12 cellular contexts compared by ENCODE assay signal in the genomic region with DNA sequence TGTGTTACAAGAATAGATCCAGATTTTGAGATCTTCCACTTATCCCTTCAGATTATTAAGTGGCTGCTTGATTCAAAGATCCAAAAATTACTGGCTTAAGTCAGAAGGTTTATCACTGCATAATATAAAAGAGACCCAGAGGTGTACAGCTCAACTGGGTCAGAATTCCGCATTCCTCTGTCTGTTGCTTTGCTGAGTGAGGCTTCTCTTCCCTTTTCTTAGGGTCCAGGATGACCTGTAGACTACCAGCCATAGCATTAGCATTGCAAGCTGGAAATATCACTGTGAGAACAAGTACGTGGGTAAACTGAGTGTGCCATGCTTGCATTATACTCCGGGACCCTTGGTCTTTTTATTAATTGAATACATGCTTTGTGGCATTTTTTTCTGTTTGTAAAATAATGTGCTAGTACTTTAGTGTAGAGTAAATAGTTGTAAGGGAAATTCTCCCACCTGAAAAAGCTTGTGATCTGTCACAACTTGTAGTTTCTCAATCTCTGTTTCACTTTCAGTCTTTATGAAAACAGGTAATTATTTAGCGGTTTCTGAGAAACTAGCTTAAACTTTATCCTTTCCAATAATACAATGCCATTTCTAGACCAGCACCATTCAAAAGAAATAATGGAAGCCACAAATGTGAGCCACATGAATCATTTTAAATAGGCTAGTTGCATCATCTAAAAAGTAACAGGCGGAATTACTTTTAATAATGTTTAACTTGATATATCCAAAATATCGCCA.
DNase-seq lines count a peak whose midpoint lies in the region; ATAC-seq and TF ChIP-seq lines count a peak whose summit lies in the region.
"Had no signal": no experiment of that assay in that cellular context is flagged by ENCODE, and none has a peak within 500 bp of the region (broad histone marks: within the 10 kb centered on the region; RNA-seq: fewer than 3 reads in every experiment).

No MANE protein-coding gene starts in this region.

- no peak overlapping the region for H3K4me3 Mint-ChIP-seq in immature natural killer cell
- H3K4me3 Mint-ChIP-seq: nephron had no signal

- peaks cover 0 to 27% of the 10 kb centered on the region in 2 donors for H3K4me1 Mint-ChIP-seq in immature natural killer cell

- peak overlapping the region in 4 of 6 donors; percentile 27 to 51 (median 44) for H3K27ac Mint-ChIP-seq in immature natural killer cell
- H3K27ac Mint-ChIP-seq: nephron had no signal

- no peaks in the 10 kb centered on the region for H3K27me3 ChIP-seq in KMS-11 (ENCODE audit: insufficient read depth, low read depth)
- H3K27me3 ChIP-seq in MG63 = no peaks in the 10 kb centered on the region
- H3K27me3 ChIP-seq: thyroid gland had no signal

- no peaks in the 10 kb centered on the region for H3K9me3 Mint-ChIP-seq in immature natural killer cell
- H3K9me3 Mint-ChIP-seq: nephron had no signal

- H3K36me3 ChIP-seq in KMS-11 (ENCODE audit: insufficient read depth) (no peaks in the 10 kb centered on the region), MG63 (no peaks in the 10 kb centered on the region)
- H3K36me3 ChIP-seq: thyroid gland had no signal

- H3K9ac ChIP-seq in KMS-11 = peak overlapping the region; percentile 17; the same call in 1 of the 2 replicates

- H3K4me3 ChIP-seq in KMS-11 (IDR thresholded peaks at IDR 0.05; ENCODE audit: insufficient read depth, low read depth, low read length) = no peak overlapping the region
- H3K4me3 ChIP-seq in MG63 = no peak overlapping the region
- H3K4me3 ChIP-seq: thyroid gland had no signal

- in situ Hi-C loops in GM13977 (cut with MboI; ENCODE audit: low pct_unique_long_range_greater_than_20kb, low sequenced_read_pairs, unreplicated experiment) = loop anchor here (25.0 kb wide), 2 partner anchors 483 to 683 kb away; no protein-coding TSS in a partner anchor

- ATAC-seq in GM19395 (IDR thresholded peaks at IDR 0.05; ENCODE audit: unreplicated experiment) (peak; percentile 65), GM19397 (IDR thresholded peaks at IDR 0.05; ENCODE audit: unreplicated experiment) (no peak), GM19455 (IDR thresholded peaks at IDR 0.05; ENCODE audit: unreplicated experiment) (no peak)

- peaks cover 0 to 2% (median 0%) of the 10 kb centered on the region in 3 donors for H3K27me3 Mint-ChIP-seq in immature natural killer cell (ENCODE audit: low read depth in 3 of 3)

- H3K79me2 ChIP-seq in KMS-11 (ENCODE audit: insufficient read depth, low read depth) = no peaks in the 10 kb centered on the region

- H4K20me1 ChIP-seq in KMS-11 (ENCODE audit: insufficient read depth) = no peaks in the 10 kb centered on the region

- H3K36me3 Mint-ChIP-seq in immature natural killer cell = no peaks in the 10 kb centered on the region

- H3K4me2 ChIP-seq in KMS-11 = peak overlapping the region; percentile 78

- TF ChIP-seq CTCF in GM13977 (IDR thresholded peaks at IDR 0.05; ENCODE audit: extremely low read depth, insufficient read depth, missing control alignments) (no peak), KMS-11 (conservative IDR thresholded peaks at IDR 0.05; ENCODE audit: low read depth, low read length) (no peak)

- H3K27ac ChIP-seq in KMS-11 = peak overlapping the region; percentile 61
- H3K27ac ChIP-seq: thyroid gland had no signal

- peaks cover 53% of the 10 kb centered on the region for H3K4me1 ChIP-seq in KMS-11 (ENCODE audit: low read depth, poor library complexity, severe bottlenecking)
- H3K4me1 ChIP-seq: thyroid gland had no signal

- H3K9me3 ChIP-seq in MG63 = no peaks in the 10 kb centered on the region
- H3K9me3 ChIP-seq: thyroid gland had no signal

- DNase-seq in GM13977 (ENCODE audit: low spot score) (peak; percentile 49), immature natural killer cell (no peak), MG63 (no peak)
- DNase-seq: activated CD4-positive, CD25-positive, alpha-beta regulatory T cell; amygdala; NCI-H1417 treated with DMSO at 0.1 percent for 48 hours; thyroid gland had no signal

- no peak overlapping the region for H2AFZ ChIP-seq in KMS-11 (ENCODE audit: low read depth)
